ENCODE assay signal across 1 cellular context in genomic region chr9:133490865-133491655, GRCh38.
TF ChIP-seq lines count a peak whose summit lies in the region.

No MANE protein-coding gene starts in this region.

TF ChIP-seq in HepG2, 621 proteins besides CTCF, POLR2A, EP300 and RAD21:
- TF ChIP-seq ZNF263 (CRISPR knock-in tag; IDR thresholded peaks at IDR 0.05) (peak; percentile 45), HNRNPK (IDR thresholded peaks at IDR 0.05; ENCODE audit: low read depth, low read length, poor library complexity, severe bottlenecking) (peak; percentile 34), BRCA1 (CRISPR knock-in tag; IDR thresholded peaks at IDR 0.05) (no peak), PCBP1 (IDR thresholded peaks at IDR 0.05; ENCODE audit: borderline replicate concordance, low read depth, low read length) (0 out of 2 replicates have a peak, but pooled peaks have one; percentile 54), ZNF205 (CRISPR knock-in tag; IDR thresholded peaks at IDR 0.05) (no peak), HNRNPUL1 (IDR thresholded peaks at IDR 0.05; ENCODE audit: low read depth, low read length) (no peak), ZBTB40 (IDR thresholded peaks at IDR 0.05) (no peak), ZBTB40 (CRISPR knock-in tag; IDR thresholded peaks at IDR 0.05) (no peak)
